Comparison of ENCODE assay signal across 8 cellular contexts in the genomic region with DNA sequence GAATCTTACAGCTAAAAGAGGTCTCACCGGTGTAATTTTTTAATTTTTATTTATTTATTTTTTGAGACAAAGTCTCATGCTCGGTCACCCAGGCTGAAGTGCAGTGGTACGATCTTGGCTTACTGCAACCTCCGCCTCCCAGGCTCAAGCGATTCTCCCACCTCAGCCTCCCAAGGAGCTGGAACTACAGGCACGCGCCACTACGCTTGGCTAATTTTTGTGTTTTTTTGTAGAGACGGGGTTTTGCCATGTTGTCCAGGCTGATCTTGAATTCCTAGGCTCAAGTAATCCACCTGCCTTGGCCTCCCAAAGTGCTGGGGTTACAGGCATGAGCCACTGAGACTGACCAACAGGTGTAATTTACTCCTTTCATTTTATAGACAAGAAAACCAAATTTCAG.
DNase-seq lines count a peak whose midpoint lies in the region; ATAC-seq and TF ChIP-seq lines count a peak whose summit lies in the region.
"Not testable (repeated sequence)": the region's sequence is repeated elsewhere in the genome, so short reads cannot be mapped to it uniquely, and the experiment has no call there.

No MANE protein-coding gene starts in this region.

- H4K20me1 ChIP-seq in OCI-LY3 (ENCODE audit: insufficient read depth, low read length): not testable (repeated sequence)

- not testable (repeated sequence) for H3K9me3 Mint-ChIP-seq in activated CD4-positive, alpha-beta memory T cell treated with anti-CD3 and anti-CD28 coated beads for 36 hours; activated T-helper 2 cell treated with anti-CD3 and anti-CD28 coated beads, Interferon-gamma antibody, Interleukin-2, Interleukin-4, amounts not matched to agents 10 μg/mL and 5 μg/mL and 100 μg/mL, durations not matched to agents 14 hours and 24 hours and 36 hours; natural killer cell treated with Interleukin-12 subunit alpha and Interleukin-12 subunit beta and Interleukin-15 and Interleukin-18, amount 100 ng/mL, for 72 hours; stimulated activated naive CD8-positive, alpha-beta T cell treated with anti-CD3 and anti-CD28 coated beads, Interleukin-15, Interleukin-2, amounts not matched to agents 100 ng/mL and 50 ng/mL, for 24 hours

- H3K27me3 ChIP-seq in OCI-LY3 (ENCODE audit: low read depth, low read length); dorsolateral prefrontal cortex; cardiac muscle cell; right lobe of liver: not testable (repeated sequence)

- ATAC-seq in right lobe of liver: peak in 1 of 4 donors; percentile 2
- not testable (repeated sequence) for ATAC-seq in natural killer cell treated with Interleukin-12 subunit alpha and Interleukin-12 subunit beta and Interleukin-15 and Interleukin-18, amount 100 ng/mL, for 72 hours

- not testable (repeated sequence) for H3K27ac ChIP-seq in OCI-LY3 (ENCODE audit: low read length)
- peak overlapping the region in 48 of 59 donors; percentile 5 to 85 (median 58) for H3K27ac ChIP-seq in dorsolateral prefrontal cortex
- H3K27ac ChIP-seq in cardiac muscle cell: peak overlapping the region; percentile 88
- peak overlapping the region; percentile 17 to 90 (median 41) for H3K27ac ChIP-seq in right lobe of liver

- not testable (repeated sequence) for TF ChIP-seq POLR2A in right lobe of liver (IDR thresholded peaks at IDR 0.05)

- TF ChIP-seq CTCF in OCI-LY3 (IDR thresholded peaks at IDR 0.05; ENCODE audit: low read depth, low read length); dorsolateral prefrontal cortex (IDR thresholded peaks at IDR 0.05 in 54 of 56, conservative IDR thresholded peaks at IDR 0.05 in 2 of 56; ENCODE audit: low read depth in 1 of 56, partially characterized antibody in 56 of 56); cardiac muscle cell (IDR thresholded peaks at IDR 0.05; ENCODE audit: low read depth, low read length); right lobe of liver (IDR thresholded peaks at IDR 0.05): not testable (repeated sequence)

- H3K36me3 Mint-ChIP-seq in activated CD4-positive, alpha-beta memory T cell treated with anti-CD3 and anti-CD28 coated beads for 36 hours; natural killer cell treated with Interleukin-12 subunit alpha and Interleukin-12 subunit beta and Interleukin-15 and Interleukin-18, amount 100 ng/mL, for 72 hours; stimulated activated naive CD8-positive, alpha-beta T cell treated with anti-CD3 and anti-CD28 coated beads, Interleukin-15, Interleukin-2, amounts not matched to agents 100 ng/mL and 50 ng/mL, for 24 hours (ENCODE audit: low read depth): not testable (repeated sequence)
- peaks cover 26% of the 10 kb centered on the region for H3K36me3 Mint-ChIP-seq in activated T-helper 2 cell treated with anti-CD3 and anti-CD28 coated beads, Interferon-gamma antibody, Interleukin-2, Interleukin-4, amounts not matched to agents 10 μg/mL and 5 μg/mL and 100 μg/mL, durations not matched to agents 14 hours and 24 hours and 36 hours (ENCODE audit: low read depth)

- WGBS in right lobe of liver (ENCODE audit: insufficient coverage, low coverage, low lambda C conversion rate, missing lambda C conversion rate): 57% methylated on average over 9 of the region's 9 CpGs

- intact Hi-C loops in activated CD4-positive, alpha-beta memory T cell treated with anti-CD3 and anti-CD28 coated beads for 36 hours (cut with micrococcal nuclease): loop anchor here (5.0 kb wide), 1 partner anchor 225 kb away; no protein-coding TSS in a partner anchor
- intact Hi-C loops in activated T-helper 2 cell treated with anti-CD3 and anti-CD28 coated beads, Interferon-gamma antibody, Interleukin-2, Interleukin-4, amounts not matched to agents 10 μg/mL and 5 μg/mL and 100 μg/mL, durations not matched to agents 14 hours and 24 hours and 36 hours (cut with micrococcal nuclease): not testable (repeated sequence)
- intact Hi-C loops in dorsolateral prefrontal cortex (cut with DNase I): loop anchor here in 1 of 2 donors (2.0 kb wide), 1 partner anchor 90 kb away; a partner anchor contains a TSS
- intact Hi-C loops in right lobe of liver (cut with DNase I): loop anchor here (10.0 kb wide), 2 partner anchors 72 to 92 kb away; a partner anchor contains a TSS

- not testable (repeated sequence) for H3K4me3 Mint-ChIP-seq in activated CD4-positive, alpha-beta memory T cell treated with anti-CD3 and anti-CD28 coated beads for 36 hours; stimulated activated naive CD8-positive, alpha-beta T cell treated with anti-CD3 and anti-CD28 coated beads, Interleukin-15, Interleukin-2, amounts not matched to agents 100 ng/mL and 50 ng/mL, for 24 hours
- H3K4me3 Mint-ChIP-seq in activated T-helper 2 cell treated with anti-CD3 and anti-CD28 coated beads, Interferon-gamma antibody, Interleukin-2, Interleukin-4, amounts not matched to agents 10 μg/mL and 5 μg/mL and 100 μg/mL, durations not matched to agents 14 hours and 24 hours and 36 hours (ENCODE audit: low read depth): peak overlapping the region; percentile 42
- peak overlapping the region; percentile 36 for H3K4me3 Mint-ChIP-seq in natural killer cell treated with Interleukin-12 subunit alpha and Interleukin-12 subunit beta and Interleukin-15 and Interleukin-18, amount 100 ng/mL, for 72 hours

- not testable (repeated sequence) for H3K79me2 ChIP-seq in OCI-LY3 (ENCODE audit: low read length)

- not testable (repeated sequence) for H3K9me3 ChIP-seq in OCI-LY3 (ENCODE audit: insufficient read depth, low read length); cardiac muscle cell (ENCODE audit: low read depth); right lobe of liver

- H2AFZ ChIP-seq in OCI-LY3 (ENCODE audit: low read depth, low read length): peak overlapping the region; percentile 54; the same call in 1 of the 2 replicates

- H3K4me3 ChIP-seq in OCI-LY3 (ENCODE audit: low read length): peak overlapping the region; percentile 27
- peak overlapping the region in 9 of 59 donors; percentile 6 to 24 (median 8) for H3K4me3 ChIP-seq in dorsolateral prefrontal cortex
- H3K4me3 ChIP-seq in cardiac muscle cell, right lobe of liver: not testable (repeated sequence)

- H3K27me3 Mint-ChIP-seq in activated CD4-positive, alpha-beta memory T cell treated with anti-CD3 and anti-CD28 coated beads for 36 hours; activated T-helper 2 cell treated with anti-CD3 and anti-CD28 coated beads, Interferon-gamma antibody, Interleukin-2, Interleukin-4, amounts not matched to agents 10 μg/mL and 5 μg/mL and 100 μg/mL, durations not matched to agents 14 hours and 24 hours and 36 hours (ENCODE audit: low read depth); natural killer cell treated with Interleukin-12 subunit alpha and Interleukin-12 subunit beta and Interleukin-15 and Interleukin-18, amount 100 ng/mL, for 72 hours; stimulated activated naive CD8-positive, alpha-beta T cell treated with anti-CD3 and anti-CD28 coated beads, Interleukin-15, Interleukin-2, amounts not matched to agents 100 ng/mL and 50 ng/mL, for 24 hours: not testable (repeated sequence)

- 0 out of 2 replicates have a peak overlapping the region, but pooled peaks have one; percentile 23 for H3K9ac ChIP-seq in OCI-LY3 (ENCODE audit: low read length)

- POLR2A ChIA-PET in activated CD4-positive, alpha-beta memory T cell treated with anti-CD3 and anti-CD28 coated beads for 36 hours (lab: Charles Lee): interaction anchor here (1.0 to 2.4 kb wide), 5 partner anchors 9 to 139 kb away, joined by 3 to 18 read pairs (median 6); a partner anchor contains a TSS

- H3K27ac Mint-ChIP-seq in activated CD4-positive, alpha-beta memory T cell treated with anti-CD3 and anti-CD28 coated beads for 36 hours: peak overlapping the region; percentile 65
- H3K27ac Mint-ChIP-seq in activated T-helper 2 cell treated with anti-CD3 and anti-CD28 coated beads, Interferon-gamma antibody, Interleukin-2, Interleukin-4, amounts not matched to agents 10 μg/mL and 5 μg/mL and 100 μg/mL, durations not matched to agents 14 hours and 24 hours and 36 hours: peak overlapping the region; percentile 97
- H3K27ac Mint-ChIP-seq in natural killer cell treated with Interleukin-12 subunit alpha and Interleukin-12 subunit beta and Interleukin-15 and Interleukin-18, amount 100 ng/mL, for 72 hours: peak overlapping the region; percentile 90 to 93
- H3K27ac Mint-ChIP-seq in stimulated activated naive CD8-positive, alpha-beta T cell treated with anti-CD3 and anti-CD28 coated beads, Interleukin-15, Interleukin-2, amounts not matched to agents 100 ng/mL and 50 ng/mL, for 24 hours: peak overlapping the region; percentile 55

- H3K4me1 Mint-ChIP-seq in activated CD4-positive, alpha-beta memory T cell treated with anti-CD3 and anti-CD28 coated beads for 36 hours (ENCODE audit: low read depth): peaks cover 48% of the 10 kb centered on the region
- peaks cover 63% of the 10 kb centered on the region for H3K4me1 Mint-ChIP-seq in activated T-helper 2 cell treated with anti-CD3 and anti-CD28 coated beads, Interferon-gamma antibody, Interleukin-2, Interleukin-4, amounts not matched to agents 10 μg/mL and 5 μg/mL and 100 μg/mL, durations not matched to agents 14 hours and 24 hours and 36 hours (ENCODE audit: low read depth)
- peaks cover 33% of the 10 kb centered on the region in 2 donors for H3K4me1 Mint-ChIP-seq in natural killer cell treated with Interleukin-12 subunit alpha and Interleukin-12 subunit beta and Interleukin-15 and Interleukin-18, amount 100 ng/mL, for 72 hours (ENCODE audit: low read depth in 2 of 2)
- peaks cover 56% of the 10 kb centered on the region for H3K4me1 Mint-ChIP-seq in stimulated activated naive CD8-positive, alpha-beta T cell treated with anti-CD3 and anti-CD28 coated beads, Interleukin-15, Interleukin-2, amounts not matched to agents 100 ng/mL and 50 ng/mL, for 24 hours (ENCODE audit: low read depth)

- not testable (repeated sequence) for DNase-seq in activated CD4-positive, alpha-beta memory T cell treated with anti-CD3 and anti-CD28 coated beads for 36 hours; activated T-helper 2 cell treated with anti-CD3 and anti-CD28 coated beads, Interferon-gamma antibody, Interleukin-2, Interleukin-4, amounts not matched to agents 10 μg/mL and 5 μg/mL and 100 μg/mL, durations not matched to agents 14 hours and 24 hours and 36 hours (ENCODE audit: low spot score); dorsolateral prefrontal cortex; cardiac muscle cell (ENCODE audit: low read depth in 1 of 2, low spot score in 1 of 2); right lobe of liver; natural killer cell treated with Interleukin-12 subunit alpha and Interleukin-12 subunit beta and Interleukin-15 and Interleukin-18, amount 100 ng/mL, for 72 hours (ENCODE audit: low spot score)

- not testable (repeated sequence) for H3K36me3 ChIP-seq in OCI-LY3 (replicated peaks; ENCODE audit: low read depth, low read length); cardiac muscle cell; right lobe of liver

- H3K4me2 ChIP-seq in OCI-LY3 (ENCODE audit: low read length): peak overlapping the region; percentile 51

- H3K4me1 ChIP-seq in OCI-LY3 (ENCODE audit: low read length): peaks cover 27% of the 10 kb centered on the region
- peaks cover 64% of the 10 kb centered on the region for H3K4me1 ChIP-seq in cardiac muscle cell (ENCODE audit: low read depth)
- peaks cover 0 to 50% (median 11%) of the 10 kb centered on the region in 4 donors for H3K4me1 ChIP-seq in right lobe of liver

- CTCF ChIA-PET in activated CD4-positive, alpha-beta memory T cell treated with anti-CD3 and anti-CD28 coated beads for 36 hours (lab: Charles Lee): interaction anchor here (0.6 to 7.8 kb wide), 9 partner anchors 10 to 346 kb away, joined by 3 to 211 read pairs (median 6); a partner anchor contains a TSS
